In genomic region chr2:237732070-237732469, GRCh38 we compare ENCODE assay signal across 9 cellular contexts.
DNase-seq lines count a peak whose midpoint lies in the region; ATAC-seq and TF ChIP-seq lines count a peak whose summit lies in the region.
"Had no signal": no experiment of that assay in that cellular context is flagged by ENCODE, and none has a peak within 500 bp of the region (broad histone marks: within the 10 kb centered on the region; RNA-seq: fewer than 3 reads in every experiment).

No MANE protein-coding gene starts in this region.

- no peak for TF ChIP-seq CTCF in right lobe of liver (IDR thresholded peaks at IDR 0.05)

- no peak overlapping the region for H3K4me3 Mint-ChIP-seq in T-helper 1 cell treated with Interleukin-12 subunit alpha and Interleukin-12 subunit beta and Interleukin-4 antibody, amounts not matched to agents 30 μg/mL and 1 μg/mL, for 36 hours
- H3K4me3 Mint-ChIP-seq in activated naive CD8-positive, alpha-beta T cell treated with anti-CD3 and anti-CD28 coated beads, Interleukin-2, amount 50 U/mL, for 24 hours: no peak overlapping the region

- H3K9ac ChIP-seq in stomach smooth muscle (ENCODE audit: low read length in 2 of 2): peak overlapping the region; percentile 58 to 71

- H3K36me3 ChIP-seq in right lobe of liver: no peaks in the 10 kb centered on the region
- peaks cover 0 to 4% of the 10 kb centered on the region in 2 donors for H3K36me3 ChIP-seq in stomach smooth muscle (ENCODE audit: control insufficient read depth in 2 of 2, insufficient read depth in 2 of 2, low read length in 2 of 2)

- peak overlapping the region; percentile 23 for H3K27ac Mint-ChIP-seq in T-helper 1 cell treated with Interleukin-12 subunit alpha and Interleukin-12 subunit beta and Interleukin-4 antibody, amounts not matched to agents 30 μg/mL and 1 μg/mL, for 36 hours
- peak overlapping the region; percentile 70 for H3K27ac Mint-ChIP-seq in activated naive CD8-positive, alpha-beta T cell treated with anti-CD3 and anti-CD28 coated beads, Interleukin-2, amount 50 U/mL, for 24 hours

- H3K27me3 Mint-ChIP-seq in T-helper 1 cell treated with Interleukin-12 subunit alpha and Interleukin-12 subunit beta and Interleukin-4 antibody, amounts not matched to agents 30 μg/mL and 1 μg/mL, for 36 hours (ENCODE audit: low read depth): no peaks in the 10 kb centered on the region
- H3K27me3 Mint-ChIP-seq in activated naive CD8-positive, alpha-beta T cell treated with anti-CD3 and anti-CD28 coated beads, Interleukin-2, amount 50 U/mL, for 24 hours: no peaks in the 10 kb centered on the region

- peaks cover 22% of the 10 kb centered on the region for H3K36me3 Mint-ChIP-seq in T-helper 1 cell treated with Interleukin-12 subunit alpha and Interleukin-12 subunit beta and Interleukin-4 antibody, amounts not matched to agents 30 μg/mL and 1 μg/mL, for 36 hours (ENCODE audit: low read depth)
- H3K36me3 Mint-ChIP-seq in activated naive CD8-positive, alpha-beta T cell treated with anti-CD3 and anti-CD28 coated beads, Interleukin-2, amount 50 U/mL, for 24 hours (ENCODE audit: low read depth): peaks cover 28% of the 10 kb centered on the region

- ATAC-seq in activated naive CD8-positive, alpha-beta T cell treated with anti-CD3 and anti-CD28 coated beads, Interleukin-2, amount 50 U/mL, for 24 hours: no peak
- ATAC-seq in right lobe of liver (peak; percentile 32 to 45 (median 38)), esophagus mucosa (no peak)

- no peaks in the 10 kb centered on the region for H3K9me3 Mint-ChIP-seq in T-helper 1 cell treated with Interleukin-12 subunit alpha and Interleukin-12 subunit beta and Interleukin-4 antibody, amounts not matched to agents 30 μg/mL and 1 μg/mL, for 36 hours
- no peaks in the 10 kb centered on the region for H3K9me3 Mint-ChIP-seq in activated naive CD8-positive, alpha-beta T cell treated with anti-CD3 and anti-CD28 coated beads, Interleukin-2, amount 50 U/mL, for 24 hours

- H3K27me3 ChIP-seq in right lobe of liver (no peaks in the 10 kb centered on the region), stomach smooth muscle (ENCODE audit: control insufficient read depth in 1 of 2, insufficient read depth in 2 of 2, low read length in 2 of 2) (no peaks in the 10 kb centered on the region)

- H3K9me3 ChIP-seq in right lobe of liver: no peaks in the 10 kb centered on the region
- H3K9me3 ChIP-seq in stomach smooth muscle (ENCODE audit: control insufficient read depth in 2 of 2, low read length in 2 of 2): no peaks in the 10 kb centered on the region

- peaks cover 0 to 54% (median 18%) of the 10 kb centered on the region in 4 donors for H3K4me1 ChIP-seq in right lobe of liver
- peaks cover 66% of the 10 kb centered on the region for H3K4me1 ChIP-seq in stomach smooth muscle (ENCODE audit: control insufficient read depth, insufficient read depth, low read length)

- intact Hi-C loops in right lobe of liver (cut with DNase I): no loop called here

- DNase-seq in T-helper 1 cell: no peak
- no peak for DNase-seq in activated naive CD8-positive, alpha-beta T cell treated with anti-CD3 and anti-CD28 coated beads, Interleukin-2, amount 50 U/mL, for 24 hours
- no peak for DNase-seq in right lobe of liver
- no peak for DNase-seq in NCI-H2196 treated with DMSO at 0.1 percent for 48 hours (lab: John Stamatoyannopoulos, UW; ENCODE audit: unreplicated experiment)
- no peak for DNase-seq in putamen (ENCODE audit: low spot score)
- DNase-seq: midbrain had no signal

- 28% methylated on average over 10 of the region's 10 CpGs for WGBS in right lobe of liver (ENCODE audit: insufficient coverage, low coverage, low lambda C conversion rate, missing lambda C conversion rate)

- peaks cover 48% of the 10 kb centered on the region for H3K4me1 Mint-ChIP-seq in T-helper 1 cell treated with Interleukin-12 subunit alpha and Interleukin-12 subunit beta and Interleukin-4 antibody, amounts not matched to agents 30 μg/mL and 1 μg/mL, for 36 hours (ENCODE audit: low read depth)
- H3K4me1 Mint-ChIP-seq in activated naive CD8-positive, alpha-beta T cell treated with anti-CD3 and anti-CD28 coated beads, Interleukin-2, amount 50 U/mL, for 24 hours: peaks cover 56% of the 10 kb centered on the region

- H3K4me3 ChIP-seq in right lobe of liver (no peak overlapping the region), stomach smooth muscle (ENCODE audit: low read length in 2 of 2) (peak overlapping the region in 1 of 2 donors; percentile 54)

- peak overlapping the region; percentile 75 to 94 (median 92) for H3K27ac ChIP-seq in right lobe of liver
- peak overlapping the region; percentile 88 for H3K27ac ChIP-seq in stomach smooth muscle (ENCODE audit: low read length)

- TF ChIP-seq POLR2A in right lobe of liver (IDR thresholded peaks at IDR 0.05): no peak

Comparison
In these comparisons a context has a peak if more than half of its experiments do, and no peak if none do; other contexts are left out.
1. ATAC-seq: peak in right lobe of liver (4 of 4); none in activated naive CD8-positive, alpha-beta T cell treated with anti-CD3 and anti-CD28 coated beads, Interleukin-2, amount 50 U/mL, for 24 hours (single experiment) and esophagus mucosa (single experiment).